In genomic region chrX:69466546-69466945, GRCh38 we compare ENCODE assay signal across 8 cellular contexts. TPM values are rescaled to one million over a fixed set of nuclear protein-coding genes. Genes with fewer than 3 reads are reported as not detected.
"Had no signal": no experiment of that assay in that cellular context is flagged by ENCODE, and none has a peak within 500 bp of the region (broad histone marks: within the 10 kb centered on the region; RNA-seq: fewer than 3 reads in every experiment).

No MANE protein-coding gene starts in this region.

- H3K36me3 Mint-ChIP-seq: IgD-negative memory B cell had no signal

- FAIRE-seq: HepG2, HTR-8/SVneo, K562 had no signal

- H3K27ac Mint-ChIP-seq: IgD-negative memory B cell had no signal

- ATAC-seq: HepG2, K562 had no signal

- H3K4me3 Mint-ChIP-seq: IgD-negative memory B cell had no signal

- H3K4me1 Mint-ChIP-seq: IgD-negative memory B cell had no signal

- H3K27ac ChIP-seq: HL-60 had no signal

- DNase-seq: IMR-90, KBM-7, KG1 had no signal

- H3K4me3 ChIP-seq: K562 had no signal

RNA-seq across cellular contexts. Expression of gene NALF2, which starts 37.6 kb away (rescaled TPM):
- total RNA-seq: IMR-90, K562 had no signal
- polyA plus RNA-seq: IgD-negative memory B cell, IMR-90, K562 had no signal
